8 cellular contexts compared by ENCODE assay signal in the genomic region with DNA sequence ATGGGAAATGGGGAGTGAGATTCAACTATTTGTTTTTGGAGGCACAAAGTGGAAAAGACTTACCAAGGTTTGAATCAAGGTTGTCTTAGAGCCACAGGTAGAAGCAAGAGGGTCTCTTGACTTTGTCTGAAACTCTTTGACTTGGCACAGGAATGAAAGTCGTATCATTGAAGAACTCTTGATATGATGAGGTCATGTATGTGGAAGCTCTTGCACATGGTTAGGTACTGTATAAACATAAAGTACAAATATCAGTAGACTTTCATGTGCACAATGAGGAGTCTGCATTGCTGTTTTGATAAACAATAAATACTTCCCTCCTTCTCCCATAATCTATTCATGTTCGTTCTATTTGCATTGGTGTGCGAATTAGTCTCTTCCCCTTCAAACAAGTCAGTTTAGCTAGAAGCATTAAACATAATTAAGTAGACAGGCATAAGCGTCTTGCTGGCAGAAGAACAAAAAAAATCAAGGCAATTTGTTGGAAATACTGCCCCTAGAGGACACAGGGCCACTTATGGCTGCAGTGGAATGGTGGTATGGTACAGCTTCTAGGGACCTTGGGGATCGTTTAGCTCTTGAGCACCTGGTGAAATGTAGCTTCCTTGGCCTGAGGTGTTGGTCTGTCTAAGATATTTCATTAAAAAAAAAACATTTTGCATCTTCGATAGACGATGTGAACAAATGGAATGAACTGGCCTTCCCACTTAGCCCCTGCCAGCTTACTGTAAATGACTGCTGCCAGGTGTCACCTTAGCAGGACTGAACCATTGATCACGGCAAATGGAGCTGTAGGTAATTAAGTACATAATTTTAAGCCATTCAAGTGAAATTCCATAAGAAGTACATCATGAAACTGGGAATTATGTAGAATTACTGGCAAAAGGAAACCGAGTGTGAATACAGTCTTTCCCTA.
DNase-seq lines count a peak whose midpoint lies in the region; TF ChIP-seq lines count a peak whose summit lies in the region.

No MANE protein-coding gene starts in this region.

- no peaks in the 10 kb centered on the region for H3K36me3 ChIP-seq in breast epithelium
- no peaks in the 10 kb centered on the region for H3K36me3 ChIP-seq in neural cell (ENCODE audit: insufficient read depth, low read length)

- H3K27ac Mint-ChIP-seq in MCF 10A (ENCODE audit: low read depth, unreplicated experiment), result no peak overlapping the region
- H3K27ac Mint-ChIP-seq in brain, result peak overlapping the region in 1 of 5 experiments; percentile 2

- POLR2A ChIA-PET in MCF 10A (lab: Yijun Ruan, JAX), result interaction anchor here (0.6 to 1.3 kb wide), 3 partner anchors 9 to 22 kb away, joined by 3 read pairs; no protein-coding TSS in a partner anchor

- TF ChIP-seq POLR2A in breast epithelium (IDR thresholded peaks at IDR 0.05), result no peak

- H4K20me1 ChIP-seq in neural cell (ENCODE audit: insufficient read depth), result no peaks in the 10 kb centered on the region

- H3K4me1 ChIP-seq in breast epithelium, result no peaks in the 10 kb centered on the region

- TF ChIP-seq RAD21 in neural cell (conservative IDR thresholded peaks at IDR 0.05), result no peak

- peak; percentile 62 for TF ChIP-seq CTCF in MCF 10A (IDR thresholded peaks at IDR 0.05; ENCODE audit: unreplicated experiment)
- TF ChIP-seq CTCF in breast epithelium (IDR thresholded peaks at IDR 0.05), result peak in 1 of 3 donors; percentile 30
- TF ChIP-seq CTCF in brain (conservative IDR thresholded peaks at IDR 0.05), result peak; percentile 45 to 58
- TF ChIP-seq CTCF in neural cell (IDR thresholded peaks at IDR 0.05; ENCODE audit: poor library complexity, severe bottlenecking), result peak; percentile 44

- H3K4me1 Mint-ChIP-seq in MCF 10A (ENCODE audit: insufficient read depth, unreplicated experiment) (peaks cover 23% of the 10 kb centered on the region), brain (peaks cover 16% of the 10 kb centered on the region)

- H3K27me3 ChIP-seq in breast epithelium (no peaks in the 10 kb centered on the region), neural cell (ENCODE audit: insufficient read depth, low read depth, low read length) (no peaks in the 10 kb centered on the region)

- H3K9me3 Mint-ChIP-seq in MCF 10A (ENCODE audit: unreplicated experiment) (no peaks in the 10 kb centered on the region), brain (no peaks in the 10 kb centered on the region)

- H3K4me3 Mint-ChIP-seq in MCF 10A (ENCODE audit: unreplicated experiment) (no peak overlapping the region), brain (no peak overlapping the region)

- H3K4me3 ChIP-seq in breast epithelium (no peak overlapping the region), neural cell (ENCODE audit: low read length) (no peak overlapping the region)

- CTCF ChIA-PET in MCF 10A (lab: Yijun Ruan, JAX), result interaction anchor here (0.6 to 1.9 kb wide), 27 partner anchors 11 to 1669 kb away, joined by 3 to 14 read pairs (median 3); no protein-coding TSS in a partner anchor

- H3K79me2 ChIP-seq in neural cell (replicated peaks; ENCODE audit: insufficient read depth, low read length), result no peaks in the 10 kb centered on the region

- H3K27me3 Mint-ChIP-seq in MCF 10A (ENCODE audit: insufficient read depth, unreplicated experiment) (no peaks in the 10 kb centered on the region), brain (peaks cover 10% of the 10 kb centered on the region)

- no peak overlapping the region for H3K9ac ChIP-seq in neural cell (ENCODE audit: low read length)

- H3K36me3 Mint-ChIP-seq in MCF 10A (ENCODE audit: insufficient read depth, unreplicated experiment), result no peaks in the 10 kb centered on the region
- H3K36me3 Mint-ChIP-seq in brain, result no peaks in the 10 kb centered on the region

- H3K27ac ChIP-seq in breast epithelium, result no peak overlapping the region
- H3K27ac ChIP-seq in neural cell (ENCODE audit: low read length), result no peak overlapping the region
- no peak overlapping the region for H3K27ac ChIP-seq in substantia nigra (ENCODE audit: low read depth, low read length, poor library complexity, severe bottlenecking)

- no peaks in the 10 kb centered on the region for H3K9me2 ChIP-seq in neural cell (ENCODE audit: insufficient read depth, low read length)

- BruUV-seq in MCF 10A (replicated peaks; lab: Mats Ljungman, UMichigan), result no TSS peak

- intact Hi-C loops in MCF 10A (cut with micrococcal nuclease) (no loop called here), breast epithelium (cut with DNase I; ENCODE audit: low total_unique reads) (no loop called here), posterior cingulate gyrus (cut with DNase I) (no loop called here)

- no peak overlapping the region for H2AFZ ChIP-seq in neural cell (ENCODE audit: low read depth, low read length)

- H3K9me3 ChIP-seq in breast epithelium (no peaks in the 10 kb centered on the region), neural cell (ENCODE audit: low read length) (no peaks in the 10 kb centered on the region)

- peak; percentile 69 for DNase-seq in MCF 10A (ENCODE audit: unreplicated experiment)
- DNase-seq in breast epithelium (ENCODE audit: low spot score in 2 of 2), result no peak
- peak; percentile 50 for DNase-seq in NCI-H2029 treated with DMSO at 0.1 percent for 48 hours (lab: John Stamatoyannopoulos, UW)
- no peak for DNase-seq in activated CD4-positive, CD25-positive, alpha-beta regulatory T cell (lab: John Stamatoyannopoulos, UW)
- DNase-seq in substantia nigra (lab: John Stamatoyannopoulos, UW), result no peak
- DNase-seq in posterior cingulate gyrus, result no peak

- no peak for TF ChIP-seq EP300 in neural cell (conservative IDR thresholded peaks at IDR 0.05; ENCODE audit: poor library complexity, severe bottlenecking)

- H3K4me2 ChIP-seq in neural cell (ENCODE audit: low read length), result no peak overlapping the region

- no peaks in the 10 kb centered on the region for H3F3A ChIP-seq in neural cell (ENCODE audit: insufficient read depth, low read length, poor library complexity, severe bottlenecking)

TF ChIP-seq in neural cell, 6 proteins besides CTCF, POLR2A, EP300 and RAD21:
- TF ChIP-seq TAF1 (IDR thresholded peaks at IDR 0.05; ENCODE audit: low read depth) (no peak), EZH2 (IDR thresholded peaks at IDR 0.05; ENCODE audit: borderline replicate concordance, insufficient read depth, low read length, poor library complexity, severe bottlenecking) (no peak), POLR2AphosphoS5 (IDR thresholded peaks at IDR 0.05) (no peak), MXI1 (conservative IDR thresholded peaks at IDR 0.05; ENCODE audit: poor library complexity, severe bottlenecking) (no peak), SMC3 (conservative IDR thresholded peaks at IDR 0.05; ENCODE audit: poor library complexity) (no peak)
- TF ChIP-seq, protein P1, sequence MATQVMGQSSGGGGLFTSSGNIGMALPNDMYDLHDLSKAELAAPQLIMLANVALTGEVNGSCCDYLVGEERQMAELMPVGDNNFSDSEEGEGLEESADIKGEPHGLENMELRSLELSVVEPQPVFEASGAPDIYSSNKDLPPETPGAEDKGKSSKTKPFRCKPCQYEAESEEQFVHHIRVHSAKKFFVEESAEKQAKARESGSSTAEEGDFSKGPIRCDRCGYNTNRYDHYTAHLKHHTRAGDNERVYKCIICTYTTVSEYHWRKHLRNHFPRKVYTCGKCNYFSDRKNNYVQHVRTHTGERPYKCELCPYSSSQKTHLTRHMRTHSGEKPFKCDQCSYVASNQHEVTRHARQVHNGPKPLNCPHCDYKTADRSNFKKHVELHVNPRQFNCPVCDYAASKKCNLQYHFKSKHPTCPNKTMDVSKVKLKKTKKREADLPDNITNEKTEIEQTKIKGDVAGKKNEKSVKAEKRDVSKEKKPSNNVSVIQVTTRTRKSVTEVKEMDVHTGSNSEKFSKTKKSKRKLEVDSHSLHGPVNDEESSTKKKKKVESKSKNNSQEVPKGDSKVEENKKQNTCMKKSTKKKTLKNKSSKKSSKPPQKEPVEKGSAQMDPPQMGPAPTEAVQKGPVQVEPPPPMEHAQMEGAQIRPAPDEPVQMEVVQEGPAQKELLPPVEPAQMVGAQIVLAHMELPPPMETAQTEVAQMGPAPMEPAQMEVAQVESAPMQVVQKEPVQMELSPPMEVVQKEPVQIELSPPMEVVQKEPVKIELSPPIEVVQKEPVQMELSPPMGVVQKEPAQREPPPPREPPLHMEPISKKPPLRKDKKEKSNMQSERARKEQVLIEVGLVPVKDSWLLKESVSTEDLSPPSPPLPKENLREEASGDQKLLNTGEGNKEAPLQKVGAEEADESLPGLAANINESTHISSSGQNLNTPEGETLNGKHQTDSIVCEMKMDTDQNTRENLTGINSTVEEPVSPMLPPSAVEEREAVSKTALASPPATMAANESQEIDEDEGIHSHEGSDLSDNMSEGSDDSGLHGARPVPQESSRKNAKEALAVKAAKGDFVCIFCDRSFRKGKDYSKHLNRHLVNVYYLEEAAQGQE (IDR thresholded peaks at IDR 0.05; ENCODE audit: borderline replicate concordance), result no peak

Comparison
In these comparisons a context has a peak if more than half of its experiments do, and no peak if none do; other contexts are left out.
1. DNase-seq: peak in MCF 10A (single experiment) and NCI-H2029 treated with DMSO at 0.1 percent for 48 hours (single experiment); none in breast epithelium (0 of 2), activated CD4-positive, CD25-positive, alpha-beta regulatory T cell (0 of 4), substantia nigra (0 of 49) and posterior cingulate gyrus (0 of 10).